ENCODE assay signal across 15 cellular contexts in the genomic region with DNA sequence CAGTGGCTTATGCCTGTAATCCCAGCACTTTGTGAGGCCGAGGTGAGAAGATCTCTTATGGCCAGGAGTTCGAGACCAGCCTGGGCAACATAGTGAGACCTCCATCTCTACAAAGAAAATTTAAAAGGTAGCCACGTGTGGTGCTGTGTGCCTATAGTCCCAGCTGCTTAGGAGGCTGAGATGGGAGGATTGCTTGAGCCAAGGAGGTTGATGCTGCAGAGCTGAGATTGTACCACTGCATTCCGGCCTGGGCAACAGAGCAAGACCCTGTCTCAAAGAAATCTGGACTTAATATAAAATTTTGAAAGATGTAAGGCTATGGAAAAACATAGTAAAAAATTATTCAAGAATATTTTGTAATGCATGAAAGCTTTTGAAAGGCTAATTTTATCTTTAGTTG.
DNase-seq lines count a peak whose midpoint lies in the region; ATAC-seq and TF ChIP-seq lines count a peak whose summit lies in the region.
"Had no signal": no experiment of that assay in that cellular context is flagged by ENCODE, and none has a peak within 500 bp of the region (broad histone marks: within the 10 kb centered on the region; RNA-seq: fewer than 3 reads in every experiment).

No MANE protein-coding gene starts in this region.

- peaks cover 65% of the 10 kb centered on the region for H3K79me2 ChIP-seq in hepatocyte

- no peaks in the 10 kb centered on the region for H4K20me1 ChIP-seq in hepatocyte (ENCODE audit: insufficient read depth, poor library complexity, severe bottlenecking)

- no peak for ATAC-seq in HG02970 (IDR thresholded peaks at IDR 0.05; ENCODE audit: low FRiP score, unreplicated experiment)
- ATAC-seq in HG03108 (IDR thresholded peaks at IDR 0.05; ENCODE audit: unreplicated experiment): no peak
- ATAC-seq in HG02571 (IDR thresholded peaks at IDR 0.05; ENCODE audit: unreplicated experiment): no peak

- no peaks in the 10 kb centered on the region; the same call in 1 of the 2 replicates for H3K36me3 ChIP-seq in SJSA1
- H3K36me3 ChIP-seq in hepatocyte (replicated peaks; ENCODE audit: insufficient read depth, low read depth): no peaks in the 10 kb centered on the region
- H3K36me3 ChIP-seq: HAP-1 had no signal

- no peak overlapping the region for H3K4me2 ChIP-seq in hepatocyte

- no peak overlapping the region for H3K4me3 Mint-ChIP-seq in nephron
- H3K4me3 Mint-ChIP-seq: CD4-positive, alpha-beta memory T cell had no signal

- no peaks in the 10 kb centered on the region for H3K9me3 ChIP-seq in SJSA1 (replicated peaks)
- no peaks in the 10 kb centered on the region for H3K9me3 ChIP-seq in hepatocyte (ENCODE audit: low read depth)
- H3K9me3 ChIP-seq: HAP-1 had no signal

- WGBS in hepatocyte (ENCODE audit: low lambda C conversion rate, missing lambda C conversion rate): 80% methylated on average over 4 of the region's 4 CpGs

- H3K9me3 Mint-ChIP-seq in nephron: no peaks in the 10 kb centered on the region

- H3K27ac Mint-ChIP-seq in nephron: peak overlapping the region; percentile 53 to 84 (median 66)
- H3K27ac Mint-ChIP-seq: CD4-positive, alpha-beta memory T cell had no signal

- peaks cover 64% of the 10 kb centered on the region for H3K4me1 Mint-ChIP-seq in nephron
- H3K4me1 Mint-ChIP-seq: CD4-positive, alpha-beta memory T cell had no signal

- H3K4me1 ChIP-seq in SJSA1 (replicated peaks): peaks cover 20% of the 10 kb centered on the region
- peaks cover 19% of the 10 kb centered on the region for H3K4me1 ChIP-seq in hepatocyte (ENCODE audit: insufficient read depth)
- H3K4me1 ChIP-seq: HAP-1 had no signal

- H3K27ac ChIP-seq in SJSA1 (peak overlapping the region; percentile 30), hepatocyte (peak overlapping the region; percentile 64)

- H3K27me3 ChIP-seq in SJSA1 (replicated peaks) (no peaks in the 10 kb centered on the region), hepatocyte (no peaks in the 10 kb centered on the region)

- H2AFZ ChIP-seq in hepatocyte: no peak overlapping the region

- H3K27me3 Mint-ChIP-seq in nephron (ENCODE audit: low read depth): no peaks in the 10 kb centered on the region

- TF ChIP-seq CTCF in hepatocyte (IDR thresholded peaks at IDR 0.05; ENCODE audit: poor library complexity) (no peak), nephron (IDR thresholded peaks at IDR 0.05; ENCODE audit: unreplicated experiment in 3 of 3) (no peak)

- H3K4me3 ChIP-seq in SJSA1 (no peak overlapping the region), hepatocyte (no peak overlapping the region)
- H3K4me3 ChIP-seq: HAP-1 had no signal

- no peaks in the 10 kb centered on the region for H3K9me2 ChIP-seq in hepatocyte (replicated peaks; ENCODE audit: insufficient read depth)

- H3K36me3 Mint-ChIP-seq in nephron (ENCODE audit: low read depth): peaks cover 29% of the 10 kb centered on the region
- H3K36me3 Mint-ChIP-seq: CD4-positive, alpha-beta memory T cell had no signal

- DNase-seq in SJSA1 (ENCODE audit: low read depth in 1 of 2, low spot score in 2 of 2) (no peak), hepatocyte (ENCODE audit: low spot score) (no peak)
- DNase-seq: C1 segment of cervical spinal cord; Calu3; CD4-positive, alpha-beta memory T cell; COR-L47; DMS53; DMS79 treated with DMSO at 0.1 percent for 48 hours; GF-D8; GOT3 had no signal
